Comparison of ENCODE assay signal across 21 cellular contexts in genomic region chr4:8135666-8136065, GRCh38. TPM values are rescaled to one million over a fixed set of nuclear protein-coding genes. Genes with fewer than 3 reads are reported as not detected.
DNase-seq lines count a peak whose midpoint lies in the region; ATAC-seq and TF ChIP-seq lines count a peak whose summit lies in the region.
"Had no signal": no experiment of that assay in that cellular context is flagged by ENCODE, and none has a peak within 500 bp of the region (broad histone marks: within the 10 kb centered on the region; RNA-seq: fewer than 3 reads in every experiment).

No MANE protein-coding gene starts in this region.

- H2BK12ac ChIP-seq in trophoblast cell (ENCODE audit: low read length) = no peak overlapping the region

- H3K4me2 ChIP-seq in trophoblast cell (ENCODE audit: low read length) = no peak overlapping the region

- H2AFZ ChIP-seq in trophoblast cell (ENCODE audit: insufficient read depth, low read length, poor library complexity) = no peak overlapping the region

- no peak overlapping the region for H4K91ac ChIP-seq in trophoblast cell (ENCODE audit: low read depth, low read length)

- H3K4ac ChIP-seq in trophoblast cell (ENCODE audit: low read depth, low read length) = no peak overlapping the region

- H3K27ac Mint-ChIP-seq in WTC11 = peak overlapping the region; percentile 44; the same call in 1 of the 2 replicates
- H3K27ac Mint-ChIP-seq: CD4-positive, alpha-beta T cell had no signal

- CTCF ChIA-PET in WTC11 (lab: Charles Lee) = interaction anchor here (2.4 kb wide), 1 partner anchor 25 kb away, joined by 7 read pairs; no protein-coding TSS in a partner anchor

- no peaks in the 10 kb centered on the region for H3K79me1 ChIP-seq in trophoblast cell (ENCODE audit: low read length)

- H3K4me3 ChIP-seq in left ventricle myocardium inferior (no peak overlapping the region), trophoblast cell (ENCODE audit: low read depth, low read length) (no peak overlapping the region)
- H3K4me3 ChIP-seq: BLaER1 treated with 17β-estradiol and CSF1 and Interleukin-3, amounts not matched to agents 10 nM and 100 nM; SK-N-MC had no signal

- H3K23ac ChIP-seq in trophoblast cell (ENCODE audit: low read length) = no peak overlapping the region

- H3K4me1 Mint-ChIP-seq in WTC11 = peaks cover 18% of the 10 kb centered on the region

- intact Hi-C loops in Right ventricle myocardium inferior (cut with DNase I) = no loop called here
- intact Hi-C loops in cardiac septum (cut with DNase I) = no loop called here
- intact Hi-C loops in left ventricle myocardium inferior (cut with micrococcal nuclease) = no loop called here

- H4K12ac ChIP-seq in trophoblast cell (ENCODE audit: low read depth, low read length) = no peak overlapping the region

- H3K18ac ChIP-seq in trophoblast cell (ENCODE audit: low read length) = no peak overlapping the region

- peak overlapping the region; percentile 50 for H3K27ac ChIP-seq in left ventricle myocardium inferior (replicated peaks)
- H3K27ac ChIP-seq in trophoblast cell (ENCODE audit: low read depth, low read length) = no peak overlapping the region
- H3K27ac ChIP-seq: BLaER1 treated with 17β-estradiol and CSF1 and Interleukin-3, amounts not matched to agents 10 nM and 100 nM; RWPE1; SK-N-MC had no signal

- peaks cover 9% of the 10 kb centered on the region for H3K9me3 Mint-ChIP-seq in WTC11
- H3K9me3 Mint-ChIP-seq: CD4-positive, alpha-beta T cell had no signal

- peak; percentile 87 for ATAC-seq in Right ventricle myocardium inferior
- no peak for ATAC-seq in WTC11
- ATAC-seq in HG02870 (IDR thresholded peaks at IDR 0.05; ENCODE audit: unreplicated experiment) = no peak
- ATAC-seq: HCT116, HepG2, Panc1 had no signal

- no peak overlapping the region for H3K14ac ChIP-seq in trophoblast cell (ENCODE audit: low read length)

- H3K36me3 ChIP-seq in left ventricle myocardium inferior (no peaks in the 10 kb centered on the region), trophoblast cell (ENCODE audit: control insufficient read depth in 1 of 2, insufficient read depth in 2 of 2, low read length in 2 of 2) (no peaks in the 10 kb centered on the region)
- H3K36me3 ChIP-seq: BLaER1 treated with 17β-estradiol and CSF1 and Interleukin-3, amounts not matched to agents 10 nM and 100 nM had no signal

- no peak overlapping the region for H3K4me3 Mint-ChIP-seq in WTC11
- H3K4me3 Mint-ChIP-seq: CD4-positive, alpha-beta T cell had no signal

- POLR2A ChIA-PET in WTC11 (lab: Charles Lee) = no interaction called here

- peak; percentile 71 for DNase-seq in Right ventricle myocardium inferior (ENCODE audit: missing footprints)
- DNase-seq in cardiac septum (ENCODE audit: low spot score) = no peak
- DNase-seq in WTC11 (ENCODE audit: low spot score) = no peak
- peak; percentile 72 for DNase-seq in left ventricle myocardium inferior
- no peak for DNase-seq in stimulated activated CD4-positive, alpha-beta T cell treated with anti-CD3 and anti-CD28 coated beads, Interleukin-4, amount 100 ng/mL, for 24 hours
- DNase-seq in trophoblast cell = no peak
- DNase-seq: CD4-positive, alpha-beta T cell; DMS53; NCI-H1417 treated with DMSO at 0.1 percent for 48 hours; NCI-H187; NCI-H2107; NCI-H526 treated with DMSO at 0.1 percent for 48 hours; SIG-M5 had no signal

- peaks cover 10% of the 10 kb centered on the region for H3K9me3 ChIP-seq in left ventricle myocardium inferior (replicated peaks)
- H3K9me3 ChIP-seq in trophoblast cell (ENCODE audit: insufficient read depth, low read depth, low read length) = no peaks in the 10 kb centered on the region

- no peak for TF ChIP-seq CTCF in WTC11 (IDR thresholded peaks at IDR 0.05)
- no peak for TF ChIP-seq CTCF in left ventricle myocardium inferior (IDR thresholded peaks at IDR 0.05; ENCODE audit: borderline replicate concordance)

- WGBS in trophoblast cell (ENCODE audit: extremely low coverage, insufficient coverage, insufficient read length) = no CpG with 5 or more reads among the region's 15 CpGs

- H3K4me1 ChIP-seq in left ventricle myocardium inferior (peaks cover 23% of the 10 kb centered on the region), trophoblast cell (ENCODE audit: control insufficient read depth in 1 of 2, insufficient read depth in 2 of 2, low read length in 2 of 2) (no peaks in the 10 kb centered on the region)

- H3K27me3 ChIP-seq in left ventricle myocardium inferior (ENCODE audit: low read depth) (peaks cover 14% of the 10 kb centered on the region), trophoblast cell (ENCODE audit: insufficient read depth, low read length) (no peaks in the 10 kb centered on the region)

- H4K8ac ChIP-seq in trophoblast cell (ENCODE audit: low read depth, low read length) = no peak overlapping the region

- no peak overlapping the region for H2AK5ac ChIP-seq in trophoblast cell (ENCODE audit: low read length)

- H3K27me3 Mint-ChIP-seq in WTC11 (ENCODE audit: low read depth) = peaks cover 6% of the 10 kb centered on the region
- H3K27me3 Mint-ChIP-seq: CD4-positive, alpha-beta T cell had no signal

- no peaks in the 10 kb centered on the region for H3K79me2 ChIP-seq in trophoblast cell (ENCODE audit: control insufficient read depth, insufficient read depth, low read length, poor library complexity)

- H3K36me3 Mint-ChIP-seq in WTC11 = peaks cover 3% of the 10 kb centered on the region; the same call in 1 of the 2 replicates

- no peak overlapping the region for H2BK120ac ChIP-seq in trophoblast cell (ENCODE audit: insufficient read depth, low read length, poor library complexity)

- H3K9ac ChIP-seq in trophoblast cell (ENCODE audit: low read length) = no peak overlapping the region
- H3K9ac ChIP-seq: BLaER1 treated with 17β-estradiol and CSF1 and Interleukin-3, amounts not matched to agents 10 nM and 100 nM had no signal

- no peak overlapping the region for H2BK5ac ChIP-seq in trophoblast cell (ENCODE audit: low read depth, low read length, poor library complexity)

TF ChIP-seq in WTC11, 78 proteins besides CTCF, POLR2A, EP300 and RAD21 (continues in another document):
- TF ChIP-seq SMAD3 (CRISPR knock-in tag; IDR thresholded peaks at IDR 0.05; ENCODE audit: borderline replicate concordance) (no peak), RELA (CRISPR knock-in tag; IDR thresholded peaks at IDR 0.05; ENCODE audit: borderline replicate concordance) (no peak), GRHL2 (CRISPR knock-in tag; IDR thresholded peaks at IDR 0.05; ENCODE audit: insufficient replicate concordance, severe bottlenecking) (no peak), ARID4B (CRISPR knock-in tag; IDR thresholded peaks at IDR 0.05; ENCODE audit: borderline replicate concordance) (no peak), SMAD4 (CRISPR knock-in tag; IDR thresholded peaks at IDR 0.05) (no peak)

RNA-seq across cellular contexts. Expression of gene ABLIM2, which starts 22.9 kb away (rescaled TPM):
- total RNA-seq in Right ventricle myocardium inferior (24.9 TPM), cardiac septum (22.6 TPM), WTC11 (2021) (2.6 to 3.9 TPM (median 2.8 TPM) in 3 replicates), left ventricle myocardium inferior (43.5 TPM)
- polyA plus RNA-seq in trophoblast cell (2013) = 3.0 and 3.2 TPM in 2 replicates
- polyA plus RNA-seq: AG04450 had no signal

Comparison
In these comparisons a context has a peak if more than half of its experiments do, and no peak if none do; other contexts are left out.
1. DNase-seq: peak in Right ventricle myocardium inferior (single experiment) and left ventricle myocardium inferior (single experiment); none in cardiac septum (single experiment), WTC11 (single experiment), stimulated activated CD4-positive, alpha-beta T cell treated with anti-CD3 and anti-CD28 coated beads, Interleukin-4, amount 100 ng/mL, for 24 hours (single experiment) and trophoblast cell (0 of 2).